1 cellular context compared by ENCODE assay signal in the genomic region with DNA sequence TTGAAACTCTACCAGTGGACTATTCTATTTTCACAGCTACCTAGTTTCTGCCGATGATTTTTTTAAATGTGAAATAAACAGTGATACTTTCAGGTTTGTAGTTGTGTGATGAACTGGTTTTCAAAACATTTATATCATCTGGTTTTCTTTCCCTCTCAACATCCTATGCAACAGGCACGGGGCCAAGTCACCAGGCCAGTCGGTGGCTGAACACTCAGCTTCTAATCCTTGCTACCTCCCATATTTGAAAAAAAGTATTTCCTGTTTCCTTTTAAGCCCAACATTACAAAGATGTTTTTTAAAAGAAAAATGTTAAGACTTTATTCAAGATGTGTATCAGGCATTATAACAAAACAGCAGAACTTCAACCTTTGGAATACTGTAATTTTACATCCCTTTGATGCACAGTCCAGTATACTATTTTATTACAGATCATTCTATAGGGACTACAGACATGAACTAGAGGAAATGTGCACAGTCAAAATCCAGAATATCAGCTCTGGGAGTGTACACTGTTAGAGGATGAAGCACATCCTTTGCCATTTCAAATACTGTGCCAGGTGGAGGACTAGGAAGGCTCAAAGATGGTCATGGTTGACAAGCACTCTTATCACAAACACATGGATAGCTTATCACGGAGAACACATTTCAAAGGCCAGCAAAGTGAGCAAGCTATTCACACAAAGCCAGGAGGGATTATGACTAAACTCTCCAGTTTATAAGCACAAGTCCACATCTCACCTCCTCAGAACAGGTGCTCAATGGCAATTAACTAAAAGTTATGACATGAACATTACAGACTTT.
TF ChIP-seq lines count a peak whose summit lies in the region.

No MANE protein-coding gene starts in this region.

TF ChIP-seq in K562, 482 proteins besides CTCF, POLR2A, EP300 and RAD21 (continued from another document and continues in another):
- TF ChIP-seq NCOA6 (IDR thresholded peaks at IDR 0.05) (no peak), SUPT5H (IDR thresholded peaks at IDR 0.05) (no peak), RBM22 (IDR thresholded peaks at IDR 0.05; ENCODE audit: low read depth, low read length, poor library complexity, severe bottlenecking) (no peak), C11orf30 (IDR thresholded peaks at IDR 0.05; ENCODE audit: low read depth) (peak; percentile 22; the same call in 1 of the 2 replicates), TEAD4 (IDR thresholded peaks at IDR 0.05; ENCODE audit: low read length) (peak; percentile 99), TEAD4 (CRISPR knock-in tag; IDR thresholded peaks at IDR 0.05; ENCODE audit: borderline replicate concordance) (no peak), ZBTB7A (IDR thresholded peaks at IDR 0.05; ENCODE audit: borderline replicate concordance, control insufficient read depth, low read depth, low read length) (no peak), ZNF217 (CRISPR knock-in tag; IDR thresholded peaks at IDR 0.05) (no peak), ASH1L (IDR thresholded peaks at IDR 0.05; ENCODE audit: borderline replicate concordance, low read depth, partially characterized antibody) (no peak), CEBPB (tag; IDR thresholded peaks at IDR 0.05) (no peak), ZC3H8 (IDR thresholded peaks at IDR 0.05) (no peak), ESRRA (IDR thresholded peaks at IDR 0.05; ENCODE audit: borderline replicate concordance, low read depth) (peak; percentile 59; the same call in 1 of the 2 replicates), ADNP (tag; IDR thresholded peaks at IDR 0.05) (peak; percentile 63; the same call in 1 of the 2 replicates), ZNF79 (CRISPR knock-in tag; IDR thresholded peaks at IDR 0.05; ENCODE audit: low read depth) (peak; percentile 80), ZFP30 (CRISPR knock-in tag; IDR thresholded peaks at IDR 0.05; ENCODE audit: borderline replicate concordance) (no peak), SMARCC2 (IDR thresholded peaks at IDR 0.05; ENCODE audit: low read depth) (peak; percentile 93), HDAC2 (IDR thresholded peaks at IDR 0.05) (peak; percentile 88), SRSF9 (IDR thresholded peaks at IDR 0.05; ENCODE audit: borderline replicate concordance, low read depth, low read length) (no peak), TARDBP (IDR thresholded peaks at IDR 0.05) (peak; percentile 49; the same call in 1 of the 2 replicates), ARID2 (IDR thresholded peaks at IDR 0.05) (no peak), RFX7 (CRISPR knock-in tag; IDR thresholded peaks at IDR 0.05) (no peak), SAFB (IDR thresholded peaks at IDR 0.05; ENCODE audit: borderline replicate concordance, low read depth, low read length) (no peak), DDX20 (tag; IDR thresholded peaks at IDR 0.05; ENCODE audit: low read depth) (no peak), TAF9B (IDR thresholded peaks at IDR 0.05; ENCODE audit: partially characterized antibody) (no peak), ZC3H11A (IDR thresholded peaks at IDR 0.05; ENCODE audit: low read depth, low read length) (no peak), EP400 (IDR thresholded peaks at IDR 0.05) (peak; percentile 52; the same call in 1 of the 2 replicates), HSF4 (CRISPR knock-in tag; IDR thresholded peaks at IDR 0.05; ENCODE audit: borderline replicate concordance) (no peak)
- TF ChIP-seq, protein P1, sequence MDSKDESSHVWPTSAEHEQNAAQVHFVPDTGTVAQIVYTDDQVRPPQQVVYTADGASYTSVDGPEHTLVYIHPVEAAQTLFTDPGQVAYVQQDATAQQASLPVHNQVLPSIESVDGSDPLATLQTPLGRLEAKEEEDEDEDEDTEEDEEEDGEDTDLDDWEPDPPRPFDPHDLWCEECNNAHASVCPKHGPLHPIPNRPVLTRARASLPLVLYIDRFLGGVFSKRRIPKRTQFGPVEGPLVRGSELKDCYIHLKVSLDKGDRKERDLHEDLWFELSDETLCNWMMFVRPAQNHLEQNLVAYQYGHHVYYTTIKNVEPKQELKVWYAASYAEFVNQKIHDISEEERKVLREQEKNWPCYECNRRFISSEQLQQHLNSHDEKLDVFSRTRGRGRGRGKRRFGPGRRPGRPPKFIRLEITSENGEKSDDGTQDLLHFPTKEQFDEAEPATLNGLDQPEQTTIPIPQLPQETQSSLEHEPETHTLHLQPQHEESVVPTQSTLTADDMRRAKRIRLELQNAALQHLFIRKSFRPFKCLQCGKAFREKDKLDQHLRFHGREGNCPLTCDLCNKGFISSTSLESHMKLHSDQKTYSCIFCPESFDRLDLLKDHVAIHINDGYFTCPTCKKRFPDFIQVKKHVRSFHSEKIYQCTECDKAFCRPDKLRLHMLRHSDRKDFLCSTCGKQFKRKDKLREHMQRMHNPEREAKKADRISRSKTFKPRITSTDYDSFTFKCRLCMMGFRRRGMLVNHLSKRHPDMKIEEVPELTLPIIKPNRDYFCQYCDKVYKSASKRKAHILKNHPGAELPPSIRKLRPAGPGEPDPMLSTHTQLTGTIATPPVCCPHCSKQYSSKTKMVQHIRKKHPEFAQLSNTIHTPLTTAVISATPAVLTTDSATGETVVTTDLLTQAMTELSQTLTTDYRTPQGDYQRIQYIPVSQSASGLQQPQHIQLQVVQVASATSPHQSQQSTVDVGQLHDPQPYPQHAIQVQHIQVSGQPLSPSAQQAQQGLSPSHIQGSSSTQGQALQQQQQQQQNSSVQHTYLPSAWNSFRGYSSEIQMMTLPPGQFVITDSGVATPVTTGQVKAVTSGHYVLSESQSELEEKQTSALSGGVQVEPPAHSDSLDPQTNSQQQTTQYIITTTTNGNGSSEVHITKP (IDR thresholded peaks at IDR 0.05; ENCODE audit: partially characterized antibody): no peak
- TF ChIP-seq, protein P2, sequence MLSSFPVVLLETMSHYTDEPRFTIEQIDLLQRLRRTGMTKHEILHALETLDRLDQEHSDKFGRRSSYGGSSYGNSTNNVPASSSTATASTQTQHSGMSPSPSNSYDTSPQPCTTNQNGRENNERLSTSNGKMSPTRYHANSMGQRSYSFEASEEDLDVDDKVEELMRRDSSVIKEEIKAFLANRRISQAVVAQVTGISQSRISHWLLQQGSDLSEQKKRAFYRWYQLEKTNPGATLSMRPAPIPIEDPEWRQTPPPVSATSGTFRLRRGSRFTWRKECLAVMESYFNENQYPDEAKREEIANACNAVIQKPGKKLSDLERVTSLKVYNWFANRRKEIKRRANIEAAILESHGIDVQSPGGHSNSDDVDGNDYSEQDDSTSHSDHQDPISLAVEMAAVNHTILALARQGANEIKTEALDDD (IDR thresholded peaks at IDR 0.05): peak; percentile 93
- TF ChIP-seq, protein P3, sequence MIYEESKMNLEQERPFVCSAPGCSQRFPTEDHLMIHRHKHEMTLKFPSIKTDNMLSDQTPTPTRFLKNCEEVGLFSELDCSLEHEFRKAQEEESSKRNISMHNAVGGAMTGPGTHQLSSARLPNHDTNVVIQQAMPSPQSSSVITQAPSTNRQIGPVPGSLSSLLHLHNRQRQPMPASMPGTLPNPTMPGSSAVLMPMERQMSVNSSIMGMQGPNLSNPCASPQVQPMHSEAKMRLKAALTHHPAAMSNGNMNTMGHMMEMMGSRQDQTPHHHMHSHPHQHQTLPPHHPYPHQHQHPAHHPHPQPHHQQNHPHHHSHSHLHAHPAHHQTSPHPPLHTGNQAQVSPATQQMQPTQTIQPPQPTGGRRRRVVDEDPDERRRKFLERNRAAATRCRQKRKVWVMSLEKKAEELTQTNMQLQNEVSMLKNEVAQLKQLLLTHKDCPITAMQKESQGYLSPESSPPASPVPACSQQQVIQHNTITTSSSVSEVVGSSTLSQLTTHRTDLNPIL (CRISPR knock-in tag; IDR thresholded peaks at IDR 0.05): no peak
- TF ChIP-seq, protein P4, sequence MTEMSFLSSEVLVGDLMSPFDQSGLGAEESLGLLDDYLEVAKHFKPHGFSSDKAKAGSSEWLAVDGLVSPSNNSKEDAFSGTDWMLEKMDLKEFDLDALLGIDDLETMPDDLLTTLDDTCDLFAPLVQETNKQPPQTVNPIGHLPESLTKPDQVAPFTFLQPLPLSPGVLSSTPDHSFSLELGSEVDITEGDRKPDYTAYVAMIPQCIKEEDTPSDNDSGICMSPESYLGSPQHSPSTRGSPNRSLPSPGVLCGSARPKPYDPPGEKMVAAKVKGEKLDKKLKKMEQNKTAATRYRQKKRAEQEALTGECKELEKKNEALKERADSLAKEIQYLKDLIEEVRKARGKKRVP (CRISPR knock-in tag; IDR thresholded peaks at IDR 0.05): peak; percentile 62; the same call in 1 of the 2 replicates
- TF ChIP-seq, protein P5, sequence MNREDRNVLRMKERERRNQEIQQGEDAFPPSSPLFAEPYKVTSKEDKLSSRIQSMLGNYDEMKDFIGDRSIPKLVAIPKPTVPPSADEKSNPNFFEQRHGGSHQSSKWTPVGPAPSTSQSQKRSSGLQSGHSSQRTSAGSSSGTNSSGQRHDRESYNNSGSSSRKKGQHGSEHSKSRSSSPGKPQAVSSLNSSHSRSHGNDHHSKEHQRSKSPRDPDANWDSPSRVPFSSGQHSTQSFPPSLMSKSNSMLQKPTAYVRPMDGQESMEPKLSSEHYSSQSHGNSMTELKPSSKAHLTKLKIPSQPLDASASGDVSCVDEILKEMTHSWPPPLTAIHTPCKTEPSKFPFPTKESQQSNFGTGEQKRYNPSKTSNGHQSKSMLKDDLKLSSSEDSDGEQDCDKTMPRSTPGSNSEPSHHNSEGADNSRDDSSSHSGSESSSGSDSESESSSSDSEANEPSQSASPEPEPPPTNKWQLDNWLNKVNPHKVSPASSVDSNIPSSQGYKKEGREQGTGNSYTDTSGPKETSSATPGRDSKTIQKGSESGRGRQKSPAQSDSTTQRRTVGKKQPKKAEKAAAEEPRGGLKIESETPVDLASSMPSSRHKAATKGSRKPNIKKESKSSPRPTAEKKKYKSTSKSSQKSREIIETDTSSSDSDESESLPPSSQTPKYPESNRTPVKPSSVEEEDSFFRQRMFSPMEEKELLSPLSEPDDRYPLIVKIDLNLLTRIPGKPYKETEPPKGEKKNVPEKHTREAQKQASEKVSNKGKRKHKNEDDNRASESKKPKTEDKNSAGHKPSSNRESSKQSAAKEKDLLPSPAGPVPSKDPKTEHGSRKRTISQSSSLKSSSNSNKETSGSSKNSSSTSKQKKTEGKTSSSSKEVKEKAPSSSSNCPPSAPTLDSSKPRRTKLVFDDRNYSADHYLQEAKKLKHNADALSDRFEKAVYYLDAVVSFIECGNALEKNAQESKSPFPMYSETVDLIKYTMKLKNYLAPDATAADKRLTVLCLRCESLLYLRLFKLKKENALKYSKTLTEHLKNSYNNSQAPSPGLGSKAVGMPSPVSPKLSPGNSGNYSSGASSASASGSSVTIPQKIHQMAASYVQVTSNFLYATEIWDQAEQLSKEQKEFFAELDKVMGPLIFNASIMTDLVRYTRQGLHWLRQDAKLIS (CRISPR knock-in tag; IDR thresholded peaks at IDR 0.05): no peak
- TF ChIP-seq, protein P6, sequence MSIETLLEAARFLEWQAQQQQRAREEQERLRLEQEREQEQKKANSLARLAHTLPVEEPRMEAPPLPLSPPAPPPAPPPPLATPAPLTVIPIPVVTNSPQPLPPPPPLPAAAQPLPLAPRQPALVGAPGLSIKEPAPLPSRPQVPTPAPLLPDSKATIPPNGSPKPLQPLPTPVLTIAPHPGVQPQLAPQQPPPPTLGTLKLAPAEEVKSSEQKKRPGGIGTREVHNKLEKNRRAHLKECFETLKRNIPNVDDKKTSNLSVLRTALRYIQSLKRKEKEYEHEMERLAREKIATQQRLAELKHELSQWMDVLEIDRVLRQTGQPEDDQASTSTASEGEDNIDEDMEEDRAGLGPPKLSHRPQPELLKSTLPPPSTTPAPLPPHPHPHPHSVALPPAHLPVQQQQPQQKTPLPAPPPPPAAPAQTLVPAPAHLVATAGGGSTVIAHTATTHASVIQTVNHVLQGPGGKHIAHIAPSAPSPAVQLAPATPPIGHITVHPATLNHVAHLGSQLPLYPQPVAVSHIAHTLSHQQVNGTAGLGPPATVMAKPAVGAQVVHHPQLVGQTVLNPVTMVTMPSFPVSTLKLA (conservative IDR thresholded peaks at IDR 0.05): peak; percentile 50 to 69; a peak in 3 of 4 replicates
- TF ChIP-seq, protein P7, sequence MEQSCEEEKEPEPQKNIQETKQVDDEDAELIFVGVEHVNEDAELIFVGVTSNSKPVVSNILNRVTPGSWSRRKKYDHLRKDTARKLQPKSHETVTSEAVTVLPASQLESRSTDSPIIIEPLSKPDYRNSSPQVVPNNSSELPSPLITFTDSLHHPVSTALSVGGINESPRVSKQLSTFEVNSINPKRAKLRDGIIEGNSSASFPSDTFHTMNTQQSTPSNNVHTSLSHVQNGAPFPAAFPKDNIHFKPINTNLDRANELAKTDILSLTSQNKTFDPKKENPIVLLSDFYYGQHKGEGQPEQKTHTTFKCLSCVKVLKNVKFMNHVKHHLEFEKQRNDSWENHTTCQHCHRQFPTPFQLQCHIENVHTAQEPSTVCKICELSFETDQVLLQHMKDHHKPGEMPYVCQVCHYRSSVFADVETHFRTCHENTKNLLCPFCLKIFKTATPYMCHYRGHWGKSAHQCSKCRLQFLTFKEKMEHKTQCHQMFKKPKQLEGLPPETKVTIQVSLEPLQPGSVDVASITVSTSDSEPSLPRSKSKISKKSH (CRISPR knock-in tag; IDR thresholded peaks at IDR 0.05): no peak
- TF ChIP-seq, protein P8, sequence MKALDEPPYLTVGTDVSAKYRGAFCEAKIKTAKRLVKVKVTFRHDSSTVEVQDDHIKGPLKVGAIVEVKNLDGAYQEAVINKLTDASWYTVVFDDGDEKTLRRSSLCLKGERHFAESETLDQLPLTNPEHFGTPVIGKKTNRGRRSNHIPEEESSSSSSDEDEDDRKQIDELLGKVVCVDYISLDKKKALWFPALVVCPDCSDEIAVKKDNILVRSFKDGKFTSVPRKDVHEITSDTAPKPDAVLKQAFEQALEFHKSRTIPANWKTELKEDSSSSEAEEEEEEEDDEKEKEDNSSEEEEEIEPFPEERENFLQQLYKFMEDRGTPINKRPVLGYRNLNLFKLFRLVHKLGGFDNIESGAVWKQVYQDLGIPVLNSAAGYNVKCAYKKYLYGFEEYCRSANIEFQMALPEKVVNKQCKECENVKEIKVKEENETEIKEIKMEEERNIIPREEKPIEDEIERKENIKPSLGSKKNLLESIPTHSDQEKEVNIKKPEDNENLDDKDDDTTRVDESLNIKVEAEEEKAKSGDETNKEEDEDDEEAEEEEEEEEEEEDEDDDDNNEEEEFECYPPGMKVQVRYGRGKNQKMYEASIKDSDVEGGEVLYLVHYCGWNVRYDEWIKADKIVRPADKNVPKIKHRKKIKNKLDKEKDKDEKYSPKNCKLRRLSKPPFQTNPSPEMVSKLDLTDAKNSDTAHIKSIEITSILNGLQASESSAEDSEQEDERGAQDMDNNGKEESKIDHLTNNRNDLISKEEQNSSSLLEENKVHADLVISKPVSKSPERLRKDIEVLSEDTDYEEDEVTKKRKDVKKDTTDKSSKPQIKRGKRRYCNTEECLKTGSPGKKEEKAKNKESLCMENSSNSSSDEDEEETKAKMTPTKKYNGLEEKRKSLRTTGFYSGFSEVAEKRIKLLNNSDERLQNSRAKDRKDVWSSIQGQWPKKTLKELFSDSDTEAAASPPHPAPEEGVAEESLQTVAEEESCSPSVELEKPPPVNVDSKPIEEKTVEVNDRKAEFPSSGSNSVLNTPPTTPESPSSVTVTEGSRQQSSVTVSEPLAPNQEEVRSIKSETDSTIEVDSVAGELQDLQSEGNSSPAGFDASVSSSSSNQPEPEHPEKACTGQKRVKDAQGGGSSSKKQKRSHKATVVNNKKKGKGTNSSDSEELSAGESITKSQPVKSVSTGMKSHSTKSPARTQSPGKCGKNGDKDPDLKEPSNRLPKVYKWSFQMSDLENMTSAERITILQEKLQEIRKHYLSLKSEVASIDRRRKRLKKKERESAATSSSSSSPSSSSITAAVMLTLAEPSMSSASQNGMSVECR (CRISPR knock-in tag; IDR thresholded peaks at IDR 0.05): no peak
